Comparison of ENCODE assay signal across 1 cellular context in genomic region chr14:37413504-37414003, GRCh38.
TF ChIP-seq lines count a peak whose summit lies in the region.

No MANE protein-coding gene starts in this region.

TF ChIP-seq in HepG2, 621 proteins besides CTCF, POLR2A, EP300 and RAD21 (continued from another document and continues in another):
- TF ChIP-seq RBFOX2 (IDR thresholded peaks at IDR 0.05; ENCODE audit: low read depth, low read length) (no peak), ZNF264 (CRISPR knock-in tag; IDR thresholded peaks at IDR 0.05) (no peak), CEBPZ (IDR thresholded peaks at IDR 0.05; ENCODE audit: low read length) (no peak), MAX (IDR thresholded peaks at IDR 0.05) (no peak), TEAD3 (CRISPR knock-in tag; optimal IDR thresholded peaks at IDR 0.05; ENCODE audit: borderline replicate concordance) (no peak), HMGXB3 (CRISPR knock-in tag; IDR thresholded peaks at IDR 0.05; ENCODE audit: borderline replicate concordance) (no peak), TCF7L2 (IDR thresholded peaks at IDR 0.05; ENCODE audit: low read depth, low read length) (peak; percentile 76; the same call in 1 of the 2 replicates), ZSCAN25 (CRISPR knock-in tag; IDR thresholded peaks at IDR 0.05) (no peak), REST (IDR thresholded peaks at IDR 0.05; ENCODE audit: borderline replicate concordance in 1 of 2, low read depth in 1 of 2, low read length in 2 of 2) (no peak), NKX3-1 (CRISPR knock-in tag; IDR thresholded peaks at IDR 0.05) (no peak), PRMT3 (CRISPR knock-in tag; IDR thresholded peaks at IDR 0.05; ENCODE audit: borderline replicate concordance, low read depth) (no peak), ZNF589 (CRISPR knock-in tag; conservative IDR thresholded peaks at IDR 0.05) (no peak), ZNF235 (CRISPR knock-in tag; IDR thresholded peaks at IDR 0.05; ENCODE audit: borderline replicate concordance) (no peak), BORCS8-MEF2B (CRISPR knock-in tag; IDR thresholded peaks at IDR 0.05) (no peak), SYNCRIP (IDR thresholded peaks at IDR 0.05; ENCODE audit: insufficient read depth, low read depth, low read length) (no peak), ZNF383 (CRISPR knock-in tag; IDR thresholded peaks at IDR 0.05; ENCODE audit: borderline replicate concordance) (no peak), HOXA3 (CRISPR knock-in tag; IDR thresholded peaks at IDR 0.05) (no peak), ZKSCAN1 (IDR thresholded peaks at IDR 0.05; ENCODE audit: low read length) (no peak), ZNF234 (CRISPR knock-in tag; conservative IDR thresholded peaks at IDR 0.05) (no peak), THAP7 (CRISPR knock-in tag; IDR thresholded peaks at IDR 0.05) (no peak), ZNF639 (CRISPR knock-in tag; conservative IDR thresholded peaks at IDR 0.05) (no peak), JUND (CRISPR knock-in tag; IDR thresholded peaks at IDR 0.05) (no peak), LCORL (IDR thresholded peaks at IDR 0.05) (no peak), LCORL (CRISPR knock-in tag; IDR thresholded peaks at IDR 0.05) (peak; percentile 68; the same call in 1 of the 2 replicates), ZFY (CRISPR knock-in tag; IDR thresholded peaks at IDR 0.05) (no peak), DPF2 (CRISPR knock-in tag; IDR thresholded peaks at IDR 0.05; ENCODE audit: borderline replicate concordance, low read depth) (no peak), RARG (CRISPR knock-in tag; IDR thresholded peaks at IDR 0.05; ENCODE audit: low read depth) (no peak), AHDC1 (CRISPR knock-in tag; IDR thresholded peaks at IDR 0.05; ENCODE audit: borderline replicate concordance) (peak; percentile 93; the same call in 1 of the 2 replicates), PRPF4 (IDR thresholded peaks at IDR 0.05; ENCODE audit: low read depth, low read length, poor library complexity, severe bottlenecking) (no peak), HBP1 (CRISPR knock-in tag; IDR thresholded peaks at IDR 0.05; ENCODE audit: low read depth) (no peak), TRIM22 (IDR thresholded peaks at IDR 0.05) (no peak)
